ENCODE assay signal across 17 cellular contexts in genomic region chr1:100073531-100073930, GRCh38. TPM values are rescaled to one million over a fixed set of nuclear protein-coding genes. Genes with fewer than 3 reads are reported as not detected.
DNase-seq lines count a peak whose midpoint lies in the region; ATAC-seq and TF ChIP-seq lines count a peak whose summit lies in the region.
"Had no signal": no experiment of that assay in that cellular context is flagged by ENCODE, and none has a peak within 500 bp of the region (broad histone marks: within the 10 kb centered on the region; RNA-seq: fewer than 3 reads in every experiment).

No MANE protein-coding gene starts in this region.

- H3K4me1 Mint-ChIP-seq in activated naive CD8-positive, alpha-beta T cell treated with anti-CD3 and anti-CD28 coated beads, Interleukin-2, amount 50 U/mL, for 24 hours = peaks cover 19% of the 10 kb centered on the region
- H3K4me1 Mint-ChIP-seq: CD14-positive monocyte had no signal

- H3K9me3 Mint-ChIP-seq in activated naive CD8-positive, alpha-beta T cell treated with anti-CD3 and anti-CD28 coated beads, Interleukin-2, amount 50 U/mL, for 24 hours = no peaks in the 10 kb centered on the region
- H3K9me3 Mint-ChIP-seq: CD8-positive, alpha-beta T cell; HFFc6; IgD-negative memory B cell had no signal

- H3K27me3 ChIP-seq in GM23248 (replicated peaks; ENCODE audit: insufficient read depth) (no peaks in the 10 kb centered on the region), dorsolateral prefrontal cortex (no peaks in the 10 kb centered on the region), A673 (replicated peaks; ENCODE audit: insufficient read depth, low read depth, low read length, poor library complexity) (no peaks in the 10 kb centered on the region)

- POLR2A ChIA-PET in A673 (lab: Charles Lee; ENCODE audit: low non-redundant PET) = no interaction called here

- H3K27ac Mint-ChIP-seq in activated naive CD8-positive, alpha-beta T cell treated with anti-CD3 and anti-CD28 coated beads, Interleukin-2, amount 50 U/mL, for 24 hours = peak overlapping the region; percentile 4
- H3K27ac Mint-ChIP-seq: CD8-positive, alpha-beta T cell; HFFc6; IgD-negative memory B cell had no signal

- H3K36me3 Mint-ChIP-seq in activated naive CD8-positive, alpha-beta T cell treated with anti-CD3 and anti-CD28 coated beads, Interleukin-2, amount 50 U/mL, for 24 hours (ENCODE audit: low read depth) = peaks cover 64% of the 10 kb centered on the region

- DNase-seq in EL (peak; percentile 6), GM23248 (peak; percentile 9), fibroblast of gingiva (ENCODE audit: low read depth) (peak; percentile 1), coronary artery (ENCODE audit: low spot score) (no peak), dorsolateral prefrontal cortex (no peak), NCI-H2081 (lab: John Stamatoyannopoulos, UW) (no peak), A673 (ENCODE audit: low spot score) (no peak)
- DNase-seq in activated naive CD8-positive, alpha-beta T cell treated with anti-CD3 and anti-CD28 coated beads, Interleukin-2, amount 50 U/mL, for 24 hours = no peak
- DNase-seq: CD8-positive, alpha-beta T cell; COR-L47; DMS153; DMS79 treated with DMSO at 0.1 percent for 48 hours; HCEC 1CT; HFFc6 had no signal

- CTCF ChIA-PET in A673 (lab: Charles Lee) = no interaction called here

- H3K4me3 ChIP-seq in GM23248 = no peak overlapping the region
- H3K4me3 ChIP-seq in coronary artery = no peak overlapping the region
- H3K4me3 ChIP-seq in dorsolateral prefrontal cortex = no peak overlapping the region
- no peak overlapping the region for H3K4me3 ChIP-seq in A673 (ENCODE audit: low read depth, low read length, poor library complexity, severe bottlenecking)
- H3K4me3 ChIP-seq: A549 had no signal

- no TSS peak for BruUV-seq in A673 (replicated peaks; lab: Mats Ljungman, UMichigan)

- TF ChIP-seq CTCF in coronary artery (IDR thresholded peaks at IDR 0.05) (no peak), dorsolateral prefrontal cortex (IDR thresholded peaks at IDR 0.05 in 54 of 56, conservative IDR thresholded peaks at IDR 0.05 in 2 of 56; ENCODE audit: low read depth in 1 of 56, partially characterized antibody in 56 of 56) (no peak), A673 (conservative IDR thresholded peaks at IDR 0.05; ENCODE audit: low read depth, low read length) (no peak)

- H3K4me2 ChIP-seq in GM23248 (ENCODE audit: unreplicated experiment) = no peak overlapping the region
- H3K4me2 ChIP-seq: A549 had no signal

- H4K20me1 ChIP-seq in GM23248 (ENCODE audit: insufficient read depth) = no peaks in the 10 kb centered on the region

- no peak for ATAC-seq in activated naive CD8-positive, alpha-beta T cell treated with anti-CD3 and anti-CD28 coated beads, Interleukin-2, amount 50 U/mL, for 24 hours
- ATAC-seq: A549; CD8-positive, alpha-beta T cell had no signal

- H3K9ac ChIP-seq in GM23248 = no peak overlapping the region

- no peak overlapping the region for H3K4me3 Mint-ChIP-seq in activated naive CD8-positive, alpha-beta T cell treated with anti-CD3 and anti-CD28 coated beads, Interleukin-2, amount 50 U/mL, for 24 hours
- H3K4me3 Mint-ChIP-seq: CD14-positive monocyte; CD8-positive, alpha-beta T cell; HFFc6; IgD-negative memory B cell had no signal

- in situ Hi-C loops in GM23248 (cut with MboI) = no loop called here

- intact Hi-C loops in dorsolateral prefrontal cortex (cut with DNase I) (no loop called here), A673 (cut with micrococcal nuclease; ENCODE audit: unreplicated experiment) (no loop called here)

- no peak overlapping the region for H2AFZ ChIP-seq in GM23248

- H3F3A ChIP-seq in GM23248 (ENCODE audit: insufficient read depth) = no peaks in the 10 kb centered on the region; the same call in 1 of the 2 replicates

- H3K9me3 ChIP-seq in GM23248 (ENCODE audit: low read depth) = no peaks in the 10 kb centered on the region
- H3K9me3 ChIP-seq in A673 (ENCODE audit: low read depth, low read length, poor library complexity, severe bottlenecking) = no peaks in the 10 kb centered on the region
- H3K9me3 ChIP-seq: A549 had no signal

- H3K27ac ChIP-seq in GM23248 (no peak overlapping the region), coronary artery (no peak overlapping the region), dorsolateral prefrontal cortex (no peak overlapping the region), A673 (ENCODE audit: low read depth, low read length, poor library complexity, severe bottlenecking) (no peak overlapping the region)
- H3K27ac ChIP-seq: A549 had no signal

- H3K36me3 ChIP-seq in GM23248 (ENCODE audit: low read depth) (peaks cover 45% of the 10 kb centered on the region), A673 (ENCODE audit: insufficient read depth, low read length, poor library complexity, severe bottlenecking) (peaks cover 48% of the 10 kb centered on the region)

- H3K27me3 Mint-ChIP-seq in activated naive CD8-positive, alpha-beta T cell treated with anti-CD3 and anti-CD28 coated beads, Interleukin-2, amount 50 U/mL, for 24 hours = no peaks in the 10 kb centered on the region
- H3K27me3 Mint-ChIP-seq: IgD-negative memory B cell had no signal

- WGBS in GM23248 (ENCODE audit: low coverage in 1 of 2, low lambda C conversion rate in 2 of 2, missing lambda C conversion rate in 2 of 2), 2 experiments = 94 to 96% methylated on average over 3 of the region's 3 CpGs

- peaks cover 15% of the 10 kb centered on the region; the same call in 1 of the 2 replicates for H3K79me2 ChIP-seq in GM23248 (ENCODE audit: insufficient read depth)

- H3K9me2 ChIP-seq in GM23248 (ENCODE audit: insufficient read depth) = no peaks in the 10 kb centered on the region

- H3K4me1 ChIP-seq in GM23248 (ENCODE audit: insufficient read depth) = no peaks in the 10 kb centered on the region
- H3K4me1 ChIP-seq in A673 (ENCODE audit: insufficient read depth, low read length, poor library complexity, severe bottlenecking) = peaks cover 31% of the 10 kb centered on the region
- H3K4me1 ChIP-seq: A549 had no signal

RNA-seq across cellular contexts. Expression of gene SASS6, which starts 59.2 kb away (rescaled TPM):
- 2.3 and 7.6 TPM in 2 replicates for total RNA-seq in GM23248 (2014; rRNA removed; shearing (Covaris generic))
- polyA plus RNA-seq in GM23248 (2016; fragmentation: Nextera tagmentation; extraction: Ambion mirVana) = 1.6 and 2.4 TPM in 2 replicates
- total RNA-seq in dorsolateral prefrontal cortex (1 to 10 TPM; 1.5 to 4.7 (median 3.1) TPM), A673 (2021) (15.1 and 16.8 TPM in 2 replicates)

RNA-seq across cellular contexts. Expression of gene TRMT13, which starts 59.4 kb away (rescaled TPM):
- 14.2 and 19.9 TPM in 2 replicates for total RNA-seq in GM23248 (2014; rRNA removed; shearing (Covaris generic))
- 10.5 and 11.4 TPM in 2 replicates for polyA plus RNA-seq in GM23248 (2016; fragmentation: Nextera tagmentation; extraction: Ambion mirVana)
- total RNA-seq in dorsolateral prefrontal cortex (10 to 100 TPM in 114 of 120 experiments, 1 to 10 TPM in 6; 7.5 to 30.3 (median 15.5) TPM), A673 (2021) (19.0 and 23.3 TPM in 2 replicates)

Comparison
In these comparisons a context has a peak if more than half of its experiments do, and no peak if none do; other contexts are left out.
1. DNase-seq: peak in EL (single experiment), GM23248 (single experiment) and fibroblast of gingiva (single experiment); none in activated naive CD8-positive, alpha-beta T cell treated with anti-CD3 and anti-CD28 coated beads, Interleukin-2, amount 50 U/mL, for 24 hours (single experiment), coronary artery (single experiment), dorsolateral prefrontal cortex (0 of 10), NCI-H2081 (0 of 2) and A673 (single experiment).